In genomic region chr16:69132424-69133252, GRCh38 we compare ENCODE assay signal across 1 cellular context.
TF ChIP-seq lines count a peak whose summit lies in the region.

Gene CHTF8, minus strand, starts transcription at chr16:69132588. Its CDS starts 11,130 bp downstream, at chr16:69121458.
Gene UTP4, plus strand, starts transcription at chr16:69132649. Its CDS starts 811 bp downstream, at chr16:69133460.

TF ChIP-seq in HCT116, 20 proteins besides CTCF, POLR2A, EP300 and RAD21 (continued from another document):
- TF ChIP-seq SP1 (IDR thresholded peaks at IDR 0.05; ENCODE audit: low read depth), result no peak
- TF ChIP-seq ZBTB33 (IDR thresholded peaks at IDR 0.05; ENCODE audit: extremely low read depth, insufficient replicate concordance, low read length), result peak; percentile 15
- peak; percentile 60 for TF ChIP-seq YY1 (IDR thresholded peaks at IDR 0.05; ENCODE audit: extremely low read depth, insufficient replicate concordance, low read depth, low read length)
